Comparison of ENCODE assay signal across 1 cellular context in genomic region chr19:52569648-52570004, GRCh38.
TF ChIP-seq lines count a peak whose summit lies in the region.

No MANE protein-coding gene starts in this region.

TF ChIP-seq in K562, 482 proteins besides CTCF, POLR2A, EP300 and RAD21:
- 0 out of 2 replicates have a peak, but pooled peaks have one; percentile 30 for TF ChIP-seq MBD1 (CRISPR knock-in tag; IDR thresholded peaks at IDR 0.05)
- 0 out of 2 replicates have a peak, but pooled peaks have one; percentile 24 for TF ChIP-seq ZBTB33 (CRISPR knock-in tag; IDR thresholded peaks at IDR 0.05)
